Comparison of ENCODE assay signal across 14 cellular contexts in genomic region chr13:100209857-100210580, GRCh38.
DNase-seq lines count a peak whose midpoint lies in the region; ATAC-seq, FAIRE-seq and TF ChIP-seq lines count a peak whose summit lies in the region.
"Had no signal": no experiment of that assay in that cellular context is flagged by ENCODE, and none has a peak within 500 bp of the region (broad histone marks: within the 10 kb centered on the region; RNA-seq: fewer than 3 reads in every experiment).

No MANE protein-coding gene starts in this region.

- DNase-seq in Caki2 (ENCODE audit: low read depth) (peak; percentile 49), MG63 (peak; percentile 21), bronchial epithelial cell (ENCODE audit: low read depth) (peak; percentile 84), kidney tubule cell (ENCODE audit: low spot score) (peak; percentile 72), GM19239 (ENCODE audit: insufficient read length, low spot score) (no peak), GM13976 (ENCODE audit: low spot score) (no peak)
- DNase-seq: activated naive CD4-positive, alpha-beta T cell treated with anti-CD3 and anti-CD28 coated beads for 36 hours; Calu3; effector memory CD4-positive, alpha-beta T cell; NCI-H1105; NCI-H526 had no signal

- in situ Hi-C loops in Caki2 (cut with HindIII; ENCODE audit: low pct_unique_long_range_greater_than_20kb, low sequenced_read_pairs) = no loop called here
- in situ Hi-C loops in GM13976 (cut with MboI; ENCODE audit: low sequenced_read_pairs, unreplicated experiment) = no loop called here

- H3K27me3 ChIP-seq in MG63 (no peaks in the 10 kb centered on the region), bronchial epithelial cell (ENCODE audit: control insufficient read depth, insufficient read depth, low read length) (no peaks in the 10 kb centered on the region)

- no peak for FAIRE-seq in bronchial epithelial cell (lab: Jason Lieb, UNC)
- FAIRE-seq in GM19239 (lab: Jason Lieb, UNC) = no peak

- H3K36me3 ChIP-seq in MG63 = peaks cover 5% of the 10 kb centered on the region; the same call in 1 of the 2 replicates
- H3K36me3 ChIP-seq in bronchial epithelial cell (ENCODE audit: control insufficient read depth, insufficient read depth, low read length) = no peaks in the 10 kb centered on the region

- ATAC-seq in HG03432 (IDR thresholded peaks at IDR 0.05; ENCODE audit: unreplicated experiment) (no peak), GM21390 (IDR thresholded peaks at IDR 0.05; ENCODE audit: unreplicated experiment) (no peak)
- ATAC-seq: natural killer cell treated with Interleukin-12 subunit alpha and Interleukin-12 subunit beta and Interleukin-15 and Interleukin-18, amount 100 ng/mL, for 72 hours had no signal

- H3K4me3 ChIP-seq in MG63 = no peak overlapping the region
- H3K4me3 ChIP-seq in bronchial epithelial cell (ENCODE audit: low read depth, low read length) = no peak overlapping the region

- H3K9me3 ChIP-seq in MG63 = peaks cover 8% of the 10 kb centered on the region

- TF ChIP-seq CTCF in bronchial epithelial cell (IDR thresholded peaks at IDR 0.05; ENCODE audit: insufficient read depth, low read length, severe bottlenecking) (no peak), GM13976 (IDR thresholded peaks at IDR 0.05; ENCODE audit: borderline replicate concordance, control extremely low read depth, extremely low read depth, insufficient read depth, missing control alignments) (no peak)

Comparison
In these comparisons a context has a peak if more than half of its experiments do, and no peak if none do; other contexts are left out.
1. DNase-seq: peak in Caki2 (single experiment), MG63 (single experiment), bronchial epithelial cell (single experiment) and kidney tubule cell (single experiment); none in GM19239 (single experiment) and GM13976 (single experiment).